In genomic region chr13:111286162-111286561, GRCh38 we compare ENCODE assay signal across 15 cellular contexts. TPM values are rescaled to one million over a fixed set of nuclear protein-coding genes. Genes with fewer than 3 reads are reported as not detected.
"Had no signal": no experiment of that assay in that cellular context is flagged by ENCODE, and none has a peak within 500 bp of the region (broad histone marks: within the 10 kb centered on the region; RNA-seq: fewer than 3 reads in every experiment).

No MANE protein-coding gene starts in this region.

- H3K4me3 ChIP-seq: left ventricle myocardium inferior, ovary had no signal

- DNase-seq: activated CD4-positive, alpha-beta T cell treated with anti-CD3 and anti-CD28 coated beads, Interleukin-2, amount 10 ng/mL, durations not matched to agents 24 days and 14 days; activated naive CD4-positive, alpha-beta T cell treated with Interleukin-2 at 50 U/mL for 16 hours; islet precursor cell; left ventricle myocardium inferior; mesenchymal stem cell; nephron progenitor cell; ovary; stimulated activated CD4-positive, alpha-beta T cell treated with anti-CD3 and anti-CD28 coated beads, Interleukin-4, amount 100 ng/mL, for 1 hour; stimulated activated CD8-positive, alpha-beta memory T cell treated with anti-CD3 and anti-CD28 coated beads, Interleukin-4, amount 100 ng/mL, for 48 hours; T-helper 1 cell had no signal

- H3K9me3 ChIP-seq: left ventricle myocardium inferior, ovary had no signal

- FAIRE-seq: endometrium had no signal

- H3K27ac ChIP-seq: left ventricle myocardium inferior, ovary had no signal

- H3K36me3 ChIP-seq: ovary had no signal

- H3K27me3 ChIP-seq: ovary had no signal

RNA-seq across cellular contexts. Expression of gene TEX29, which starts 34.3 kb away (rescaled TPM):
- total RNA-seq: esophagus mucosa, fibroblast of villous mesenchyme, left ventricle myocardium inferior, temporal lobe, ureter had no signal
